In the genomic region with DNA sequence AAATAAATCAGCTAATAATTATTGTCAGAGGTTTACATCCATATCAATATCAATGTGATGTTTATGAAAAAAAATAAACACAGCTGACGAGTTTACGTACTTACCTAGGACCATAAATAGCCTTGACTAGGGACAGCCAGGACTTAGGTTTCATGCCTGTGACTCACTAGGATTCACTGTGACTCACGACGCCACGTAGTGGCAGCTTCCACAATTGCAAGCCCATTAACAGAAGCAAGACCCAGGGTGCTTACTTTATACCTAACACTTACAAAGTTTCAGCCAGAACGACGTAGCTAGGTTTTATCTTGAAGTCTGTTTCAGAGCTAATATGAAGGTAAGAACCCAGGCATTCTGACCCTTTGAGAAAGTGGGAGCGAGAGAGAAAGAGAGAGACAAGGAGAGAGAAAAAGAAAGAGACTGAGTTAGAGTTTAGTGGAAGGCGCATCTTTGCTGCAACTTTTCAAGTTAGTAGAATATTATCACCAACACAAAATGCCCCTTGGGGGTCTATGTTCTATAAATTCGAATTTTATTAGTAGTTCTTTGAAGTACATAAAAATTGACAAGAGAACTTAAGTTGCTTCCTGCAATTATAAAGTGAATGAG, we compare ENCODE assay signal across 8 cellular contexts.
A peak's percentile ranks its signal among the peaks of the same experiment; 100 is the strongest.
DNase-seq lines count a peak whose midpoint lies in the region; ATAC-seq and TF ChIP-seq lines count a peak whose summit lies in the region.

No MANE protein-coding gene starts in this region.

- no peaks in the 10 kb centered on the region for H3K27me3 ChIP-seq in esophagus squamous epithelium

- WGBS in esophagus squamous epithelium, 2 donors: 14 to 17% methylated on average over 10 of the region's 10 CpGs

- H3K27me3 Mint-ChIP-seq in nephron (ENCODE audit: low read depth): no peaks in the 10 kb centered on the region
- H3K27me3 Mint-ChIP-seq in stimulated activated naive CD8-positive, alpha-beta T cell treated with anti-CD3 and anti-CD28 coated beads, Interleukin-15, amount 100 ng/mL, for 72 hours: no peaks in the 10 kb centered on the region

- H3K9me3 ChIP-seq in esophagus squamous epithelium: no peaks in the 10 kb centered on the region

- no peaks in the 10 kb centered on the region for H3K9me3 Mint-ChIP-seq in nephron
- no peaks in the 10 kb centered on the region for H3K9me3 Mint-ChIP-seq in stimulated activated naive CD8-positive, alpha-beta T cell treated with anti-CD3 and anti-CD28 coated beads, Interleukin-15, amount 100 ng/mL, for 72 hours

- no peak for TF ChIP-seq POLR2A in esophagus squamous epithelium (IDR thresholded peaks at IDR 0.05)

- peaks cover 17% of the 10 kb centered on the region for H3K4me1 Mint-ChIP-seq in nephron
- H3K4me1 Mint-ChIP-seq in stimulated activated naive CD8-positive, alpha-beta T cell treated with anti-CD3 and anti-CD28 coated beads, Interleukin-15, amount 100 ng/mL, for 72 hours: peaks cover 22% of the 10 kb centered on the region

- no peak overlapping the region for H3K4me3 Mint-ChIP-seq in nephron
- no peak overlapping the region for H3K4me3 Mint-ChIP-seq in stimulated activated naive CD8-positive, alpha-beta T cell treated with anti-CD3 and anti-CD28 coated beads, Interleukin-15, amount 100 ng/mL, for 72 hours

- H3K27ac ChIP-seq in esophagus squamous epithelium: no peak overlapping the region

- H3K4me1 ChIP-seq in esophagus squamous epithelium: peaks cover 0 to 12% (median 3%) of the 10 kb centered on the region in 3 donors

- TF ChIP-seq CTCF in esophagus squamous epithelium (IDR thresholded peaks at IDR 0.05) (peak; percentile 60 to 91 (median 88)), nephron (IDR thresholded peaks at IDR 0.05; ENCODE audit: unreplicated experiment in 3 of 3) (peak; percentile 85 to 94 (median 90))

- H3K36me3 ChIP-seq in esophagus squamous epithelium: no peaks in the 10 kb centered on the region

- intact Hi-C loops in esophagus squamous epithelium (cut with DNase I): loop anchor here (10.0 kb wide), 1 partner anchor 298 kb away; no protein-coding TSS in a partner anchor

- DNase-seq in DMS53 (lab: John Stamatoyannopoulos, UW) (peak; percentile 88), HS-5 (ENCODE audit: low read depth) (peak; percentile 60), OCI-M1 (lab: John Stamatoyannopoulos, UW) (peak; percentile 94), activated T-cell treated with anti-CD3 and anti-CD28 coated beads for 4 hours (peak; percentile 76), esophagus squamous epithelium (lab: John Stamatoyannopoulos, UW) (no peak)
- peak; percentile 77 to 81 for DNase-seq in stimulated activated naive CD8-positive, alpha-beta T cell treated with anti-CD3 and anti-CD28 coated beads, Interleukin-15, amount 100 ng/mL, for 72 hours

- no peak overlapping the region for H3K4me3 ChIP-seq in esophagus squamous epithelium

- peak; percentile 84 for ATAC-seq in GM21390 (IDR thresholded peaks at IDR 0.05; ENCODE audit: unreplicated experiment)
- peak; percentile 75 for ATAC-seq in stimulated activated naive CD8-positive, alpha-beta T cell treated with anti-CD3 and anti-CD28 coated beads, Interleukin-15, amount 100 ng/mL, for 72 hours

- H3K36me3 Mint-ChIP-seq in nephron (ENCODE audit: low read depth): no peaks in the 10 kb centered on the region

- peak overlapping the region; percentile 34 to 81 (median 38) for H3K27ac Mint-ChIP-seq in nephron
- H3K27ac Mint-ChIP-seq in stimulated activated naive CD8-positive, alpha-beta T cell treated with anti-CD3 and anti-CD28 coated beads, Interleukin-15, amount 100 ng/mL, for 72 hours: no peak overlapping the region

Comparison
In these comparisons a context has a peak if more than half of its experiments do, and no peak if none do; other contexts are left out.
1. H3K27ac Mint-ChIP-seq: peak in nephron (3 of 3); none in stimulated activated naive CD8-positive, alpha-beta T cell treated with anti-CD3 and anti-CD28 coated beads, Interleukin-15, amount 100 ng/mL, for 72 hours (0 of 2).